In the genomic region with DNA sequence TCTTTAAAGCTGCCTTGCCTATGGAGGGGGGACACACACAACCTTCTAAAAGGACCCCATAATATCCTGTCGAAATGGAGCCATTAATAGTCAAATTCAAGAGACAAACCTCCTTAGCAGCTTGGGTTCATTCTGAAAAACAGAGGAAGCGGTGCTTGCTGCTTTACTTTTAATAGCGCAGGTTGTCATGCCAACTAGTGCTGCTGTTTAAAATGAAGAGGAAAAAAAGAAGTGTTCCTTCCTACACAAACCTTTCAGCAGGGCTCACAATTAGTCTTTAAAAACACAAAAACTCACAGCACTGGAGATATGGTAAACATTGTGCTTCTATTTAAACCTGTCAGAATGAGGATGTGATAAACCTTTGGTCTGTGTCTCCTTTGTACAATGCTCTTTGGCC, we compare ENCODE assay signal across 15 cellular contexts.
A peak's percentile ranks its signal among the peaks of the same experiment; 100 is the strongest.
DNase-seq lines count a peak whose midpoint lies in the region; ATAC-seq and TF ChIP-seq lines count a peak whose summit lies in the region.
"Had no signal": no experiment of that assay in that cellular context is flagged by ENCODE, and none has a peak within 500 bp of the region (broad histone marks: within the 10 kb centered on the region; RNA-seq: fewer than 3 reads in every experiment).

No MANE protein-coding gene starts in this region.

- peaks cover 0 to 14% (median 11%) of the 10 kb centered on the region in 3 donors for H3K9me3 Mint-ChIP-seq in T-cell

- CTCF ChIA-PET in T-cell (lab: Charles Lee) = no interaction called here

- H3K27ac ChIP-seq in temporal lobe (ENCODE audit: low read depth, low read length) = peak overlapping the region; percentile 78
- H3K27ac ChIP-seq in lower lobe of right lung = no peak overlapping the region
- H3K27ac ChIP-seq: A549 had no signal

- H3K4me1 ChIP-seq in lower lobe of right lung = peaks cover 9% of the 10 kb centered on the region
- H3K4me1 ChIP-seq: A549 had no signal

- H3K27me3 ChIP-seq in lower lobe of right lung (ENCODE audit: low read depth) = no peaks in the 10 kb centered on the region

- no peaks in the 10 kb centered on the region for H3K27me3 Mint-ChIP-seq in T-helper 17 cell
- H3K27me3 Mint-ChIP-seq in T-cell = no peaks in the 10 kb centered on the region
- H3K27me3 Mint-ChIP-seq: activated naive CD8-positive, alpha-beta T cell treated with anti-CD3 and anti-CD28 coated beads, Interleukin-2, amount 10 ng/mL, durations not matched to agents 7 days and 5 days had no signal

- H3K4me3 Mint-ChIP-seq in T-helper 17 cell (no peak overlapping the region), T-cell (no peak overlapping the region)
- H3K4me3 Mint-ChIP-seq: activated naive CD8-positive, alpha-beta T cell treated with anti-CD3 and anti-CD28 coated beads, Interleukin-2, amount 10 ng/mL, durations not matched to agents 7 days and 5 days had no signal

- DNase-seq in NCI-H748 (lab: John Stamatoyannopoulos, UW; ENCODE audit: unreplicated experiment) (peak; percentile 30), NCI-H748 treated with DMSO at 0.1 percent for 48 hours (lab: John Stamatoyannopoulos, UW) (no peak), T-helper 17 cell (no peak), midbrain (lab: John Stamatoyannopoulos, UW) (peak; percentile 18), COLO668 (lab: John Stamatoyannopoulos, UW; ENCODE audit: unreplicated experiment) (no peak), lower lobe of right lung (no peak), T-cell (no peak)
- DNase-seq: activated naive CD8-positive, alpha-beta T cell treated with anti-CD3 and anti-CD28 coated beads, Interleukin-2, amount 10 ng/mL, durations not matched to agents 7 days and 5 days; central memory CD4-positive, alpha-beta T cell; IMR-90; mesenchymal stem cell; NCI-H526 treated with DMSO at 0.1 percent for 48 hours; occipital lobe had no signal

- H3K27ac Mint-ChIP-seq in T-helper 17 cell = peak overlapping the region; percentile 56
- H3K27ac Mint-ChIP-seq in T-cell = peak overlapping the region in 1 of 2 donors; percentile 56
- H3K27ac Mint-ChIP-seq: activated naive CD8-positive, alpha-beta T cell treated with anti-CD3 and anti-CD28 coated beads, Interleukin-2, amount 10 ng/mL, durations not matched to agents 7 days and 5 days had no signal

- H3K4me1 Mint-ChIP-seq in T-helper 17 cell (peaks cover 2% of the 10 kb centered on the region), T-cell (peaks cover 0 to 22% (median 17%) of the 10 kb centered on the region in 3 donors)

- ATAC-seq in T-helper 17 cell (no peak), lower lobe of right lung (no peak), T-cell (replicated peaks in 1 of 4) (no peak)

- H3K9me3 ChIP-seq in T-helper 17 cell (ENCODE audit: control insufficient read depth, low read length, poor library complexity, severe bottlenecking) (no peaks in the 10 kb centered on the region), lower lobe of right lung (no peaks in the 10 kb centered on the region)
- H3K9me3 ChIP-seq: A549 had no signal

- no peaks in the 10 kb centered on the region for H3K36me3 Mint-ChIP-seq in T-helper 17 cell (ENCODE audit: low read depth)
- peaks cover 8% of the 10 kb centered on the region for H3K36me3 Mint-ChIP-seq in T-cell

- no peak for TF ChIP-seq CTCF in lower lobe of right lung (IDR thresholded peaks at IDR 0.05)

- intact Hi-C loops in lower lobe of right lung (cut with DNase I) = no loop called here

- H3K4me3 ChIP-seq in lower lobe of right lung = no peak overlapping the region
- H3K4me3 ChIP-seq: A549 had no signal

- H3K36me3 ChIP-seq in lower lobe of right lung = no peaks in the 10 kb centered on the region

- POLR2A ChIA-PET in T-cell (lab: Charles Lee) = no interaction called here

Comparison
In these comparisons a context has a peak if more than half of its experiments do, and no peak if none do; other contexts are left out.
1. DNase-seq: peak in NCI-H748 (single experiment) and midbrain (single experiment); none in NCI-H748 treated with DMSO at 0.1 percent for 48 hours (single experiment), T-helper 17 cell (0 of 3), COLO668 (single experiment), lower lobe of right lung (single experiment) and T-cell (0 of 34).